Comparison of ENCODE assay signal across 8 cellular contexts in the genomic region with DNA sequence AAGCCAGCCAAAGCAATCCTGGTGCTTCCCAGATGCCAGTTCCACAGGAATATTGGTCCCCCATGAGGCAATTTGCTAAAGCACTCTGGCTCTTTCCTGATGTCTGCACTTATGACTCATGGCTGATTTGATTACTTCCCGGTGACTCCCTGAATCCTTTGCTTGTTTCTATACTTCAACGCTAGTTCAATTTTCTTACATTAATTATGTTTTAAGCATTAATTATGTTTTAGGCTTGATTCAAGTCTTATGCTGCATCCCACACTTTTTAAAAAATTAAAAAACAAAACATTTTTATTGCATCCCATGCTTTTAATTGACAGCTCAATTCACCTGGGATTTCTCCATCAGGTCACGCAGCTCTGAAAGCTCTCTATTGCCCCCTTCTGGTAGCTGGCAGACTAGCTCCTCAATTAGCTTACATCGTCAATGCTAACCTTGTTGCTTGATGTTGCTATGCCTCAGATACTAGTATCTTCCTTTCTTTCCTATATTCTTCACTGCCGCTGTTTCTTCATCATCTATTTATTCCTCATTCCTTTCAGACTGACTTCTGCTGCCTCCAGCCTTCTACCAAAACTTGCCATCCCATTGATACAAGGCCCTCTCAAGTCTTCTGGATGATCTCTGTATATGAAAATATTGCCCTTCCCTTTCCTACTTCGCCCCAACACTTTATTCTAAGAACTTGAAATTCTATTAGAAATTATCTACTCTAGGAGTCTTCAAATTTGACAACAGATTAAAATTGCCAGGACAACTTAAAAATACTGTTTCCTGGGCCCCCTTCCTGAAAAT. TPM values are rescaled to one million over a fixed set of nuclear protein-coding genes. Genes with fewer than 3 reads are reported as not detected.
A peak's percentile ranks its signal among the peaks of the same experiment; 100 is the strongest.
DNase-seq lines count a peak whose midpoint lies in the region; ATAC-seq, FAIRE-seq and TF ChIP-seq lines count a peak whose summit lies in the region.

No MANE protein-coding gene starts in this region.

- H3K27ac ChIP-seq in KMS-11 (no peak overlapping the region), gastroesophageal sphincter (no peak overlapping the region), trophoblast cell (ENCODE audit: low read depth, low read length) (no peak overlapping the region), uterus (no peak overlapping the region)

- peak; percentile 42 for FAIRE-seq in RCC 7860 (lab: Jason Lieb, UNC)

- no peak for TF ChIP-seq POLR2A in gastroesophageal sphincter (IDR thresholded peaks at IDR 0.05)
- TF ChIP-seq POLR2A in uterus (IDR thresholded peaks at IDR 0.05), result no peak

- H4K12ac ChIP-seq in trophoblast cell (ENCODE audit: low read depth, low read length), result no peak overlapping the region

- intact Hi-C loops in uterus (cut with DNase I; ENCODE audit: low total_unique reads), result no loop called here

- H2AFZ ChIP-seq in KMS-11 (ENCODE audit: low read depth), result no peak overlapping the region
- no peak overlapping the region for H2AFZ ChIP-seq in trophoblast cell (ENCODE audit: insufficient read depth, low read length, poor library complexity)

- WGBS in gastroesophageal sphincter (ENCODE audit: low coverage in 1 of 2), 2 donors, result 36 to 42% methylated on average over 6 of the region's 6 CpGs
- no CpG with 5 or more reads among the region's 6 CpGs for WGBS in trophoblast cell (ENCODE audit: extremely low coverage, insufficient coverage, insufficient read length)

- no peak overlapping the region for H2BK5ac ChIP-seq in trophoblast cell (ENCODE audit: low read depth, low read length, poor library complexity)

- no peak for TF ChIP-seq EP300 in gastroesophageal sphincter (IDR thresholded peaks at IDR 0.05)

- H3K79me2 ChIP-seq in KMS-11 (ENCODE audit: insufficient read depth, low read depth) (no peaks in the 10 kb centered on the region), trophoblast cell (ENCODE audit: control insufficient read depth, insufficient read depth, low read length, poor library complexity) (no peaks in the 10 kb centered on the region)

- H3K27me3 ChIP-seq in KMS-11 (ENCODE audit: insufficient read depth, low read depth) (no peaks in the 10 kb centered on the region), gastroesophageal sphincter (peaks cover 31% of the 10 kb centered on the region), trophoblast cell (ENCODE audit: insufficient read depth, low read length) (no peaks in the 10 kb centered on the region), uterus (no peaks in the 10 kb centered on the region)

- TF ChIP-seq CTCF in KMS-11 (conservative IDR thresholded peaks at IDR 0.05; ENCODE audit: low read depth, low read length) (peak; percentile 69), gastroesophageal sphincter (IDR thresholded peaks at IDR 0.05) (peak; percentile 76 to 88 (median 82)), uterus (IDR thresholded peaks at IDR 0.05) (peak; percentile 83 to 93 (median 86))

- 0 out of 2 replicates have a peak overlapping the region, but pooled peaks have one; percentile 13 for H3K4me2 ChIP-seq in KMS-11
- H3K4me2 ChIP-seq in trophoblast cell (ENCODE audit: low read length), result no peak overlapping the region

- no peak overlapping the region for H2AK5ac ChIP-seq in trophoblast cell (ENCODE audit: low read length)

- H3K36me3 ChIP-seq in KMS-11 (ENCODE audit: insufficient read depth), result no peaks in the 10 kb centered on the region
- no peaks in the 10 kb centered on the region for H3K36me3 ChIP-seq in gastroesophageal sphincter
- no peaks in the 10 kb centered on the region for H3K36me3 ChIP-seq in trophoblast cell (ENCODE audit: control insufficient read depth in 1 of 2, insufficient read depth in 2 of 2, low read length in 2 of 2)
- H3K36me3 ChIP-seq in uterus, result no peaks in the 10 kb centered on the region

- ATAC-seq in GM21360 (IDR thresholded peaks at IDR 0.05; ENCODE audit: unreplicated experiment) (peak; percentile 65), gastroesophageal sphincter (peak; percentile 78)

- no peak overlapping the region for H4K91ac ChIP-seq in trophoblast cell (ENCODE audit: low read depth, low read length)

- H3K18ac ChIP-seq in trophoblast cell (ENCODE audit: low read length), result no peak overlapping the region

- no peak overlapping the region for H3K4ac ChIP-seq in trophoblast cell (ENCODE audit: low read depth, low read length)

- no peak overlapping the region for H3K14ac ChIP-seq in trophoblast cell (ENCODE audit: low read length)

- H4K20me1 ChIP-seq in KMS-11 (ENCODE audit: insufficient read depth), result no peaks in the 10 kb centered on the region

- DNase-seq in COR-L47 (lab: John Stamatoyannopoulos, UW) (peak; percentile 65), RCC 7860 (ENCODE audit: low spot score) (peak; percentile 20), trophoblast cell (peak; percentile 71 to 95), uterus (peak; percentile 55 to 77)
- peak; percentile 47 for DNase-seq in activated effector memory CD4-positive, alpha-beta T cell treated with Interleukin-2 at 50 U/mL for 16 hours

- no peak overlapping the region for H2BK12ac ChIP-seq in trophoblast cell (ENCODE audit: low read length)

- H3K4me1 ChIP-seq in KMS-11 (ENCODE audit: low read depth, poor library complexity, severe bottlenecking) (peaks cover 39% of the 10 kb centered on the region), gastroesophageal sphincter (no peaks in the 10 kb centered on the region), trophoblast cell (ENCODE audit: control insufficient read depth in 1 of 2, insufficient read depth in 2 of 2, low read length in 2 of 2) (no peaks in the 10 kb centered on the region), uterus (no peaks in the 10 kb centered on the region)

- no peaks in the 10 kb centered on the region for H3K9me3 ChIP-seq in gastroesophageal sphincter
- H3K9me3 ChIP-seq in trophoblast cell (ENCODE audit: insufficient read depth, low read depth, low read length), result no peaks in the 10 kb centered on the region
- no peaks in the 10 kb centered on the region for H3K9me3 ChIP-seq in uterus

- no peak overlapping the region for H3K4me3 ChIP-seq in KMS-11 (IDR thresholded peaks at IDR 0.05; ENCODE audit: insufficient read depth, low read depth, low read length)
- no peak overlapping the region for H3K4me3 ChIP-seq in gastroesophageal sphincter
- H3K4me3 ChIP-seq in trophoblast cell (ENCODE audit: low read depth, low read length), result no peak overlapping the region
- H3K4me3 ChIP-seq in uterus, result no peak overlapping the region

- no peak overlapping the region for H4K8ac ChIP-seq in trophoblast cell (ENCODE audit: low read depth, low read length)

- H3K23ac ChIP-seq in trophoblast cell (ENCODE audit: low read length), result no peak overlapping the region

- H3K79me1 ChIP-seq in trophoblast cell (ENCODE audit: low read length), result no peaks in the 10 kb centered on the region

- no peak overlapping the region for H2BK120ac ChIP-seq in trophoblast cell (ENCODE audit: insufficient read depth, low read length, poor library complexity)

- H3K9ac ChIP-seq in KMS-11, result no peak overlapping the region
- H3K9ac ChIP-seq in trophoblast cell (ENCODE audit: low read length), result no peak overlapping the region

RNA-seq across cellular contexts. Expression of a gene that starts 32.0 kb away (rescaled TPM):
- total RNA-seq in gastroesophageal sphincter (under 1 TPM in 1 of 4 donors, not detected in 3; 0.08 TPM), uterus (under 1 TPM in 2 of 4 donors, not detected in 2; 0.62 to 0.73 TPM)
- 0.04 TPM in 1 of 2 replicates, not detected in the other for polyA plus RNA-seq in trophoblast cell (2013)

RNA-seq across cellular contexts. Expression of a gene that starts 45.9 kb away (rescaled TPM):
- total RNA-seq in gastroesophageal sphincter (10 to 100 TPM in 1 of 4 donors, 1 to 10 TPM in 3; 3.8 to 12.0 (median 6.0) TPM), uterus (10 to 100 TPM in 2 of 4 donors, 1 to 10 TPM in 2; 1.3 to 29.8 (median 11.9) TPM)
- 4.5 and 4.6 TPM in 2 replicates for polyA plus RNA-seq in trophoblast cell (2013)

Comparison
In these comparisons a context has a peak if more than half of its experiments do, and no peak if none do; other contexts are left out.
1. DNase-seq: peak in every context shown above with its lines; median percentile 83 in trophoblast cell; 66 in uterus; 65 in COR-L47; 47 in activated effector memory CD4-positive, alpha-beta T cell treated with Interleukin-2 at 50 U/mL for 16 hours; 20 in RCC 7860.